Comparison of ENCODE assay signal across 14 cellular contexts in the genomic region with DNA sequence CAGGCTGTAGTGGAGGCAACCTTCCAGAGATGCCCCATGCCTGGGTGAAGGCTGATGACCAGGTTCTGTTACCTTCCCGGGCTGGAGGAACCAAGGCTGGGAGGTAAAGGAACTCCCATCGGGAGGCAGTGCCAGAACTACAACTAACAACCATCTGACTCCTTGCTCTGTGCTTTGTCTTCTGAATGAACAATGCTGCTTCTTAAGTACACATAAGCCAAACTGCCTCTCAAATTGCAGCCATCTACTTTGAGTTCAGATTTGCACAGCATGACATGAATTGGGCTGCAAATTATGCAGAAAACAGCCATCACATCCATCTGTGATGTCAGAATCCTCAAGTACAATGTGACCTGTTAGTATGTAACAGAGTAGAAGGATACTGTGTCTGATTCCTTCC.
"Had no signal": no experiment of that assay in that cellular context is flagged by ENCODE, and none has a peak within 500 bp of the region (broad histone marks: within the 10 kb centered on the region; RNA-seq: fewer than 3 reads in every experiment).

No MANE protein-coding gene starts in this region.

- ATAC-seq: activated CD4-positive, CD25-positive, alpha-beta regulatory T cell treated with anti-CD3 and anti-CD28 coated beads, Interleukin-2, amount 50 U/mL, for 24 hours; natural killer cell treated with Interleukin-12 subunit alpha and Interleukin-12 subunit beta and Interleukin-15 and Interleukin-18, amount 100 ng/mL, for 72 hours; stimulated activated memory B cell treated with anti-CD40 and anti-IgM and Interleukin-4, amounts not matched to agents 10 μg/mL and 1 μg/mL and 100 μg/mL, for 72 hours had no signal

- DNase-seq: activated CD4-positive, alpha-beta T cell treated with anti-CD3 and anti-CD28 coated beads, Interleukin-2, amount 50 U/mL, for 1 hour; activated CD8-positive, alpha-beta memory T cell treated with anti-CD3 and anti-CD28 coated beads for 24 hours; activated naive CD8-positive, alpha-beta T cell treated with anti-CD3 and anti-CD28 coated beads for 36 hours; anterior cingulate cortex; effector memory CD4-positive, alpha-beta T cell; foreskin melanocyte; head of caudate nucleus; mesendoderm; occipital lobe; stimulated activated CD4-positive, alpha-beta T cell treated with anti-CD3 and anti-CD28 coated beads, Interleukin-2, amount 100 ng/mL, for 48 hours; thyroid gland had no signal
